Comparison of ENCODE assay signal across 13 cellular contexts in the genomic region with DNA sequence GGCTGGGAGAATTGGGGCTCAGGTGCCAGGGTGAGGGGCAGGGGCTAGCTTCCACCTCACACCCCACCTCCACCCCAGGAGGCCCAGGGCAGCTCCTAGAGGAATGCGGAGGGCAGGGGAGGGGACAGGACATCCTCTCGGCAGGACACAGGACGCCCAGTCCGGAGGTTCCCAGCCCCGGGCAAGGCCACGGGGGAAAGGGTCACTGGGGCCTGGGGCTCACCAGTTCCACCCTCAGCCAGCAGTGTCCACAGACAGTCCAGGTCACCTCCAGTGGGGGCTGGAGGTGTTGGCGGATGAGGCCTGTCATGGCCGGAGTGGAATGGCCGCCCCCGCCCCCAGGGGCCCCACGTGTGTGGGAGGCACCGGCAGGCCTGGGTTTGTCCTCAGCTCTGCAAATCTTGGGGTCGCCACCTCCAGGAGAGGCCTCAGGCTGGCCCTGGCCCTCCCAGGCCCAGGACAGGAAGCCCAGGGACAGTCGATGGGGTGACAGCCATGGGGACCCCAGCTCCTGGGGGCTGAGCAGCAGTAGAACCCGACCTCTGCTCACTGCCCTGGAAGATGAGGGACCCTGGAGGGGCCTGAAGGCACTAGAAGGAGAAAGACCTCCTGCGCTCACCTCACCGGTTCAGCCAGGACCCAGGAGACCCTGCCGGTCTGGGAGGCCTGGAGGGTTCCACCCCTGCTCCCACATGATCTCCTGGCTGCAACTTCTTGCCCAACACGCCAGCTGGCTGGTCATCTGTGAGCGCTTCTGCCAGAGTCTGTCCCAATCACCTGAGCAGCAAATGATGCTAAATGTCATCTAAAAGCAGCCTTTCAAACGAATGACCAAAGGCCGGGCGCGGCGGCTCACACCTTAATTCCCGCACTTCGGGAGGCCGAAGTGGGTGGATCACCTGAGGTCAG.
DNase-seq lines count a peak whose midpoint lies in the region; TF ChIP-seq lines count a peak whose summit lies in the region.
"Had no signal": no experiment of that assay in that cellular context is flagged by ENCODE, and none has a peak within 500 bp of the region (broad histone marks: within the 10 kb centered on the region; RNA-seq: fewer than 3 reads in every experiment).

No MANE protein-coding gene starts in this region.

- H3K4me3 ChIP-seq in subcutaneous abdominal adipose tissue (ENCODE audit: low read depth in 1 of 5, low read length in 5 of 5), result peak overlapping the region in 1 of 5 donors; percentile 4
- H3K4me3 ChIP-seq: ascending aorta had no signal

- peaks cover 10 to 38% (median 22%) of the 10 kb centered on the region in 5 donors for H3K27me3 ChIP-seq in subcutaneous abdominal adipose tissue (ENCODE audit: control insufficient read depth in 5 of 5, insufficient read depth in 4 of 5, low read length in 5 of 5)

- no peaks in the 10 kb centered on the region for H3K36me3 ChIP-seq in subcutaneous abdominal adipose tissue (ENCODE audit: control insufficient read depth in 5 of 5, insufficient read depth in 5 of 5, low read length in 5 of 5)
- H3K36me3 ChIP-seq: ascending aorta had no signal

- peak overlapping the region in 2 of 5 donors; percentile 20 to 48 for H3K9ac ChIP-seq in subcutaneous abdominal adipose tissue (ENCODE audit: low read length in 5 of 5)

- DNase-seq in left kidney (ENCODE audit: low read depth, low spot score), result peak; percentile 63
- no peak for DNase-seq in activated CD8-positive, alpha-beta memory T cell treated with anti-CD3 and anti-CD28 coated beads for 24 hours
- no peak for DNase-seq in SHP77 (lab: John Stamatoyannopoulos, UW)
- DNase-seq in NCI-H748 (lab: John Stamatoyannopoulos, UW; ENCODE audit: unreplicated experiment), result no peak
- DNase-seq in activated T-cell treated with anti-CD3 and anti-CD28 coated beads, Interleukin-2, amount 50 U/mL, for 1 hour, result no peak
- DNase-seq: activated CD4-positive, alpha-beta T cell treated with anti-CD3 and anti-CD28 coated beads for 4 hours; NCI-H187 treated with DMSO at 0.1 percent for 48 hours; stimulated activated naive CD8-positive, alpha-beta T cell treated with anti-CD3 and anti-CD28 coated beads, Interleukin-15, Interleukin-2, amounts not matched to agents 100 U/mL and 50 U/mL, for 24 hours; T-helper 1 cell had no signal

- no peak for TF ChIP-seq RAD21 in Ishikawa (IDR thresholded peaks at IDR 0.05; ENCODE audit: low read depth)

- H3K27ac ChIP-seq in cingulate gyrus (ENCODE audit: low read depth, low read length), result peak overlapping the region; percentile 39
- H3K27ac ChIP-seq in subcutaneous abdominal adipose tissue (ENCODE audit: low read depth, low read length), result peak overlapping the region; percentile 72
- H3K27ac ChIP-seq: ascending aorta had no signal

- peaks cover 7 to 62% (median 44%) of the 10 kb centered on the region in 5 donors for H3K4me1 ChIP-seq in subcutaneous abdominal adipose tissue (ENCODE audit: control insufficient read depth in 5 of 5, insufficient read depth in 5 of 5, low read length in 5 of 5)

- H3K9me3 ChIP-seq in subcutaneous abdominal adipose tissue (ENCODE audit: control insufficient read depth in 5 of 5, low read length in 5 of 5), result no peaks in the 10 kb centered on the region
- H3K9me3 ChIP-seq: ascending aorta had no signal

- TF ChIP-seq EP300 in Ishikawa (IDR thresholded peaks at IDR 0.05; ENCODE audit: borderline replicate concordance), result 0 out of 2 replicates have a peak, but pooled peaks have one; percentile 8

TF ChIP-seq in Ishikawa, 13 proteins besides CTCF, POLR2A, EP300 and RAD21:
- TF ChIP-seq, protein P1, sequence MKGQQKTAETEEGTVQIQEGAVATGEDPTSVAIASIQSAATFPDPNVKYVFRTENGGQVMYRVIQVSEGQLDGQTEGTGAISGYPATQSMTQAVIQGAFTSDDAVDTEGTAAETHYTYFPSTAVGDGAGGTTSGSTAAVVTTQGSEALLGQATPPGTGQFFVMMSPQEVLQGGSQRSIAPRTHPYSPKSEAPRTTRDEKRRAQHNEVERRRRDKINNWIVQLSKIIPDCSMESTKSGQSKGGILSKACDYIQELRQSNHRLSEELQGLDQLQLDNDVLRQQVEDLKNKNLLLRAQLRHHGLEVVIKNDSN (IDR thresholded peaks at IDR 0.05), result no peak
- TF ChIP-seq NFIC (IDR thresholded peaks at IDR 0.05) (no peak), CEBPB (IDR thresholded peaks at IDR 0.05) (no peak), ZBTB7A (IDR thresholded peaks at IDR 0.05; ENCODE audit: low read depth) (0 out of 2 replicates have a peak, but pooled peaks have one; percentile 12)
- TF ChIP-seq, protein P2, sequence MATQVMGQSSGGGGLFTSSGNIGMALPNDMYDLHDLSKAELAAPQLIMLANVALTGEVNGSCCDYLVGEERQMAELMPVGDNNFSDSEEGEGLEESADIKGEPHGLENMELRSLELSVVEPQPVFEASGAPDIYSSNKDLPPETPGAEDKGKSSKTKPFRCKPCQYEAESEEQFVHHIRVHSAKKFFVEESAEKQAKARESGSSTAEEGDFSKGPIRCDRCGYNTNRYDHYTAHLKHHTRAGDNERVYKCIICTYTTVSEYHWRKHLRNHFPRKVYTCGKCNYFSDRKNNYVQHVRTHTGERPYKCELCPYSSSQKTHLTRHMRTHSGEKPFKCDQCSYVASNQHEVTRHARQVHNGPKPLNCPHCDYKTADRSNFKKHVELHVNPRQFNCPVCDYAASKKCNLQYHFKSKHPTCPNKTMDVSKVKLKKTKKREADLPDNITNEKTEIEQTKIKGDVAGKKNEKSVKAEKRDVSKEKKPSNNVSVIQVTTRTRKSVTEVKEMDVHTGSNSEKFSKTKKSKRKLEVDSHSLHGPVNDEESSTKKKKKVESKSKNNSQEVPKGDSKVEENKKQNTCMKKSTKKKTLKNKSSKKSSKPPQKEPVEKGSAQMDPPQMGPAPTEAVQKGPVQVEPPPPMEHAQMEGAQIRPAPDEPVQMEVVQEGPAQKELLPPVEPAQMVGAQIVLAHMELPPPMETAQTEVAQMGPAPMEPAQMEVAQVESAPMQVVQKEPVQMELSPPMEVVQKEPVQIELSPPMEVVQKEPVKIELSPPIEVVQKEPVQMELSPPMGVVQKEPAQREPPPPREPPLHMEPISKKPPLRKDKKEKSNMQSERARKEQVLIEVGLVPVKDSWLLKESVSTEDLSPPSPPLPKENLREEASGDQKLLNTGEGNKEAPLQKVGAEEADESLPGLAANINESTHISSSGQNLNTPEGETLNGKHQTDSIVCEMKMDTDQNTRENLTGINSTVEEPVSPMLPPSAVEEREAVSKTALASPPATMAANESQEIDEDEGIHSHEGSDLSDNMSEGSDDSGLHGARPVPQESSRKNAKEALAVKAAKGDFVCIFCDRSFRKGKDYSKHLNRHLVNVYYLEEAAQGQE (IDR thresholded peaks at IDR 0.05; ENCODE audit: low read depth), result no peak
- TF ChIP-seq, protein P3, sequence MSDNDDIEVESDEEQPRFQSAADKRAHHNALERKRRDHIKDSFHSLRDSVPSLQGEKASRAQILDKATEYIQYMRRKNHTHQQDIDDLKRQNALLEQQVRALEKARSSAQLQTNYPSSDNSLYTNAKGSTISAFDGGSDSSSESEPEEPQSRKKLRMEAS (IDR thresholded peaks at IDR 0.05), result 0 out of 2 replicates have a peak, but pooled peaks have one; percentile 9
